Comparison of ENCODE assay signal across 1 cellular context in genomic region chr20:25750765-25751696, GRCh38.
TF ChIP-seq lines count a peak whose summit lies in the region.

No MANE protein-coding gene starts in this region.

TF ChIP-seq in HepG2, 621 proteins besides CTCF, POLR2A, EP300 and RAD21 (continued from another document and continues in another):
- TF ChIP-seq PRDM4 (CRISPR knock-in tag; IDR thresholded peaks at IDR 0.05; ENCODE audit: borderline replicate concordance) (no peak), ZC3H13 (CRISPR knock-in tag; IDR thresholded peaks at IDR 0.05) (no peak), ZBTB4 (CRISPR knock-in tag; IDR thresholded peaks at IDR 0.05; ENCODE audit: borderline replicate concordance) (no peak; the same call in 1 of the 2 replicates), MED8 (CRISPR knock-in tag; IDR thresholded peaks at IDR 0.05; ENCODE audit: insufficient replicate concordance) (no peak), DBP (CRISPR knock-in tag; IDR thresholded peaks at IDR 0.05; ENCODE audit: not compliant biosample characterization) (no peak), KLF9 (CRISPR knock-in tag; IDR thresholded peaks at IDR 0.05; ENCODE audit: low read depth) (no peak), ZNF577 (CRISPR knock-in tag; IDR thresholded peaks at IDR 0.05; ENCODE audit: borderline replicate concordance, low read depth) (no peak), JUND (CRISPR knock-in tag; IDR thresholded peaks at IDR 0.05) (no peak), ZNF710 (CRISPR knock-in tag; IDR thresholded peaks at IDR 0.05; ENCODE audit: borderline replicate concordance) (no peak), ZZZ3 (CRISPR knock-in tag; IDR thresholded peaks at IDR 0.05; ENCODE audit: borderline replicate concordance) (no peak; the same call in 1 of the 2 replicates), MYC (CRISPR knock-in tag; IDR thresholded peaks at IDR 0.05; ENCODE audit: borderline replicate concordance) (no peak), ZBTB44 (CRISPR knock-in tag; IDR thresholded peaks at IDR 0.05) (no peak), ZNF782 (CRISPR knock-in tag; IDR thresholded peaks at IDR 0.05; ENCODE audit: borderline replicate concordance) (no peak; the same call in 1 of the 2 replicates), PAF1 (CRISPR knock-in tag; IDR thresholded peaks at IDR 0.05) (no peak), MAZ (IDR thresholded peaks at IDR 0.05; ENCODE audit: borderline replicate concordance, low read depth, low read length) (no peak), MAZ (CRISPR knock-in tag; IDR thresholded peaks at IDR 0.05; ENCODE audit: low read depth) (peak; percentile 70; the same call in 1 of the 2 replicates), ZNF431 (CRISPR knock-in tag; IDR thresholded peaks at IDR 0.05; ENCODE audit: borderline replicate concordance, low read depth) (no peak), ZNF281 (CRISPR knock-in tag; IDR thresholded peaks at IDR 0.05; ENCODE audit: borderline replicate concordance) (no peak), SRSF4 (IDR thresholded peaks at IDR 0.05; ENCODE audit: low read depth, low read length, poor library complexity, severe bottlenecking) (no peak), SAP130 (CRISPR knock-in tag; IDR thresholded peaks at IDR 0.05; ENCODE audit: low read depth) (peak; percentile 59), ZNF24 (IDR thresholded peaks at IDR 0.05) (no peak), RBFOX2 (IDR thresholded peaks at IDR 0.05; ENCODE audit: low read depth, low read length) (0 out of 2 replicates have a peak, but pooled peaks have one; percentile 27), ELF3 (CRISPR knock-in tag; IDR thresholded peaks at IDR 0.05) (no peak), BATF2 (CRISPR knock-in tag; IDR thresholded peaks at IDR 0.05) (no peak), NFKBIZ (CRISPR knock-in tag; IDR thresholded peaks at IDR 0.05) (no peak), POLR2G (IDR thresholded peaks at IDR 0.05; ENCODE audit: low read depth, low read length) (peak; percentile 91), JARID2 (CRISPR knock-in tag; IDR thresholded peaks at IDR 0.05; ENCODE audit: insufficient replicate concordance) (no peak), AGO2 (optimal IDR thresholded peaks at IDR 0.05; ENCODE audit: low read depth, low read length) (no peak), RBM22 (optimal IDR thresholded peaks at IDR 0.05; ENCODE audit: low read length) (no peak), KDM5A (IDR thresholded peaks at IDR 0.05; ENCODE audit: borderline replicate concordance, low read length) (peak; percentile 5; the same call in 1 of the 2 replicates), ZNF136 (CRISPR knock-in tag; IDR thresholded peaks at IDR 0.05; ENCODE audit: low read depth) (0 out of 2 replicates have a peak, but pooled peaks have one; percentile 18), SSRP1 (CRISPR knock-in tag; IDR thresholded peaks at IDR 0.05) (no peak), PAX8 (CRISPR knock-in tag; IDR thresholded peaks at IDR 0.05; ENCODE audit: borderline replicate concordance) (no peak), ZNF460 (CRISPR knock-in tag; IDR thresholded peaks at IDR 0.05; ENCODE audit: borderline replicate concordance) (no peak), AHR (CRISPR knock-in tag; IDR thresholded peaks at IDR 0.05) (no peak), ZNF713 (CRISPR knock-in tag; IDR thresholded peaks at IDR 0.05) (0 out of 2 replicates have a peak, but pooled peaks have one; percentile 73), PCBP1 (IDR thresholded peaks at IDR 0.05; ENCODE audit: borderline replicate concordance, low read depth, low read length) (no peak), TERF1 (CRISPR knock-in tag; IDR thresholded peaks at IDR 0.05) (no peak), SRSF1 (optimal IDR thresholded peaks at IDR 0.05; ENCODE audit: low read depth, low read length) (no peak), BRF2 (CRISPR knock-in tag; IDR thresholded peaks at IDR 0.05) (no peak), ZNF598 (CRISPR knock-in tag; IDR thresholded peaks at IDR 0.05; ENCODE audit: borderline replicate concordance) (no peak; the same call in 1 of the 2 replicates), ZUFSP (CRISPR knock-in tag; IDR thresholded peaks at IDR 0.05; ENCODE audit: borderline replicate concordance) (no peak), FOSL2 (CRISPR knock-in tag; IDR thresholded peaks at IDR 0.05) (peak; percentile 14; the same call in 1 of the 2 replicates), KAT8 (CRISPR knock-in tag; IDR thresholded peaks at IDR 0.05) (0 out of 2 replicates have a peak, but pooled peaks have one; percentile 37), ZNF652 (CRISPR knock-in tag; IDR thresholded peaks at IDR 0.05; ENCODE audit: borderline replicate concordance, low read depth) (no peak), ZNF335 (CRISPR knock-in tag; IDR thresholded peaks at IDR 0.05) (no peak)
